11 cellular contexts compared by ENCODE assay signal in the genomic region with DNA sequence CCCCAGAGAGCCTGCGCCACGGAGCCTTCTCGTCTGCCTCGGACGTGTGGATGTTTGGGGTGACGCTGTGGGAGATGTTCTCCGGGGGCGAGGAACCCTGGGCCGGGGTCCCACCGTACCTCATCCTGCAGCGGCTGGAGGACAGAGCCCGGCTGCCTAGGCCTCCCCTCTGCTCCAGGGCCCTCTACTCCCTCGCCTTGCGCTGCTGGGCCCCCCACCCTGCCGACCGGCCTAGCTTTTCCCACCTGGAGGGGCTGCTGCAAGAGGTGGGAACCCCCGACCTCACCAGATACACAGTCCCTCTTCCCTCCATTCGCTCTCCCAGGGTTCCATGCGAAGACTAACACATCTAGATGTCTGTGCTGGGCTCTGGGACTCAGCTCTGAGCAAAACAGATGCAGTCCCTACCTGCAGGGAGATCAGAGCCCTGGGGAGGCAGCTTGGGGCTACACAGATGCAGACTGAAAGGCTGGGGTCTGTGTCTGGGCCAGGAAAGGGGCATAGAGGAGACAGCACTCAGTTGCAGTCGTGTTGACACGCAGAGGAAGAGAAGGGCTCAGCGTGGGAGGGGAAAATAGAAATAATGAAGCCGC. TPM values are rescaled to one million over a fixed set of nuclear protein-coding genes. Genes with fewer than 3 reads are reported as not detected.
DNase-seq lines count a peak whose midpoint lies in the region; ATAC-seq, FAIRE-seq and TF ChIP-seq lines count a peak whose summit lies in the region.
"Had no signal": no experiment of that assay in that cellular context is flagged by ENCODE, and none has a peak within 500 bp of the region (broad histone marks: within the 10 kb centered on the region; RNA-seq: fewer than 3 reads in every experiment).

No MANE protein-coding gene starts in this region.

- no peaks in the 10 kb centered on the region for H3K79me2 ChIP-seq in HepG2 (ENCODE audit: insufficient read depth, low read length)

- WGBS in right lobe of liver (ENCODE audit: insufficient coverage, low coverage, low lambda C conversion rate, missing lambda C conversion rate) = 90% methylated on average over 6 of the region's 23 CpGs
- WGBS in HepG2 (ENCODE audit: low lambda C conversion rate) = 99% methylated on average over 9 of the region's 23 CpGs

- H3K36me3 ChIP-seq in right lobe of liver (peaks cover 0 to 11% (median 0%) of the 10 kb centered on the region in 4 donors), HepG2 (replicated peaks in 1 of 2; ENCODE audit: control insufficient read depth in 1 of 2, insufficient read depth in 2 of 2, low read length in 2 of 2) (no peaks in the 10 kb centered on the region; a peak in 1 of 5 replicates), mucosa of rectum (ENCODE audit: control insufficient read depth in 2 of 2, insufficient read depth in 2 of 2, low read length in 2 of 2) (peaks cover 22 to 33% of the 10 kb centered on the region in 2 donors), uterus (no peaks in the 10 kb centered on the region)

- intact Hi-C loops in right lobe of liver (cut with DNase I) = no loop called here
- intact Hi-C loops in HepG2 (cut with micrococcal nuclease; ENCODE audit: unreplicated experiment) = no loop called here
- intact Hi-C loops in uterus (cut with DNase I; ENCODE audit: low total_unique reads) = no loop called here

- CTCF ChIA-PET in HepG2 (lab: Yijun Ruan, JAX; ENCODE audit: low intra/inter-chr PET ratio, low total read pairs) = no interaction called here

- TF ChIP-seq EP300 in HepG2 (IDR thresholded peaks at IDR 0.05; ENCODE audit: low read depth in 2 of 2, low read length in 2 of 2) (no peak), HepG2 (CRISPR knock-in tag; IDR thresholded peaks at IDR 0.05; ENCODE audit: borderline replicate concordance) (no peak)

- H3K9me3 ChIP-seq in right lobe of liver = no peaks in the 10 kb centered on the region
- no peaks in the 10 kb centered on the region for H3K9me3 ChIP-seq in HepG2 (ENCODE audit: low read length)
- no peaks in the 10 kb centered on the region for H3K9me3 ChIP-seq in mucosa of rectum (ENCODE audit: control insufficient read depth in 2 of 2, low read length in 2 of 2)
- H3K9me3 ChIP-seq in uterus = no peaks in the 10 kb centered on the region

- in situ Hi-C loops in HepG2 (cut with HindIII; ENCODE audit: extremely low pct_ligation_motif_present, low pct_unique_long_range_greater_than_20kb) = no loop called here
- in situ Hi-C loops in astrocyte of the cerebellum (cut with HindIII; ENCODE audit: low sequenced_read_pairs) = loop anchor here (5.0 kb wide), 1 partner anchor 93 kb away; a partner anchor contains a TSS

- POLR2A ChIA-PET in HepG2 (lab: Yijun Ruan, JAX) = interaction anchor here (1.6 kb wide), 1 partner anchor 19 kb away, joined by 4 read pairs; a partner anchor contains a TSS

- FAIRE-seq in HepG2 (lab: Jason Lieb, UNC) = no peak
- FAIRE-seq in H54 (lab: Jason Lieb, UNC) = no peak
- FAIRE-seq: colon had no signal

- no peaks in the 10 kb centered on the region for H4K20me1 ChIP-seq in HepG2 (ENCODE audit: insufficient read depth, low read length)

- no peak for DNase-seq in right lobe of liver
- no peak for DNase-seq in HepG2 (ENCODE audit: low spot score)
- DNase-seq in astrocyte of the cerebellum (ENCODE audit: low read depth) = no peak
- DNase-seq in uterus = no peak
- DNase-seq in H54 (ENCODE audit: insufficient read length, low spot score) = no peak
- DNase-seq in activated CD4-positive, alpha-beta T cell treated with anti-CD3 and anti-CD28 coated beads, Interleukin-2, amount 50 U/mL, for 4 hours = no peak
- DNase-seq: SW 1271 had no signal

- no peak overlapping the region for H2AFZ ChIP-seq in HepG2 (ENCODE audit: low read length)

- no peak overlapping the region for H3K27ac ChIP-seq in right lobe of liver
- no peak overlapping the region for H3K27ac ChIP-seq in HepG2 (ENCODE audit: extremely low read length, insufficient read depth, low read length)
- H3K27ac ChIP-seq in mucosa of rectum (ENCODE audit: low read depth in 2 of 2, low read length in 2 of 2) = no peak overlapping the region
- H3K27ac ChIP-seq in uterus = peak overlapping the region in 1 of 2 donors; percentile 49

- H3K4me3 ChIP-seq in right lobe of liver = peak overlapping the region in 2 of 3 donors; percentile 16 to 42
- no peak overlapping the region for H3K4me3 ChIP-seq in HepG2 (replicated peaks in 1 of 3; ENCODE audit: insufficient read depth in 1 of 3, low read depth in 2 of 3, low read length in 3 of 3)
- peak overlapping the region; percentile 42 for H3K4me3 ChIP-seq in astrocyte of the cerebellum (ENCODE audit: low read depth, low read length)
- peak overlapping the region; percentile 41 to 59 for H3K4me3 ChIP-seq in mucosa of rectum (ENCODE audit: low read length in 2 of 2)
- H3K4me3 ChIP-seq in uterus = peak overlapping the region; percentile 17 to 32

- no peak for ATAC-seq in right lobe of liver
- no peak for ATAC-seq in HepG2
- no peak for ATAC-seq in GM21576 (IDR thresholded peaks at IDR 0.05; ENCODE audit: unreplicated experiment)

- no peak for TF ChIP-seq RAD21 in HepG2 (CRISPR knock-in tag; IDR thresholded peaks at IDR 0.05)

- TF ChIP-seq CTCF in right lobe of liver (IDR thresholded peaks at IDR 0.05) (no peak), HepG2 (CRISPR knock-in tag; IDR thresholded peaks at IDR 0.05) (no peak), astrocyte of the cerebellum (IDR thresholded peaks at IDR 0.05; ENCODE audit: low read depth, low read length, missing control alignments) (no peak), uterus (IDR thresholded peaks at IDR 0.05) (no peak)

- no peaks in the 10 kb centered on the region for H3K27me3 ChIP-seq in right lobe of liver
- 0 out of 5 replicates have a peak, but pooled peaks cover 0 to 1% of the 10 kb centered on the region in 2 experiments for H3K27me3 ChIP-seq in HepG2 (ENCODE audit: control insufficient read depth in 1 of 2, insufficient read depth in 2 of 2, low read length in 2 of 2)
- no peaks in the 10 kb centered on the region for H3K27me3 ChIP-seq in mucosa of rectum (ENCODE audit: control insufficient read depth in 2 of 2, insufficient read depth in 2 of 2, low read length in 2 of 2)
- no peaks in the 10 kb centered on the region for H3K27me3 ChIP-seq in uterus

- H3K9ac ChIP-seq in HepG2 (ENCODE audit: insufficient read depth, low read depth, low read length) (no peak overlapping the region), mucosa of rectum (ENCODE audit: low read depth in 1 of 2, low read length in 2 of 2) (peak overlapping the region in 1 of 2 donors; percentile 42)

- H3K4me1 ChIP-seq in right lobe of liver (peaks cover 0 to 10% (median 0%) of the 10 kb centered on the region in 4 donors), HepG2 (ENCODE audit: insufficient read depth, low read length) (peaks cover 19% of the 10 kb centered on the region), mucosa of rectum (ENCODE audit: control insufficient read depth in 2 of 2, insufficient read depth in 2 of 2, low read length in 2 of 2) (peaks cover 13 to 16% of the 10 kb centered on the region in 2 donors), uterus (peaks cover 0 to 11% of the 10 kb centered on the region in 2 donors)

- BruUV-seq in HepG2 (replicated peaks; lab: Mats Ljungman, UMichigan) = no TSS peak

- no peak overlapping the region for H3K4me2 ChIP-seq in HepG2 (ENCODE audit: low read depth, low read length)

- no peak for TF ChIP-seq POLR2A in right lobe of liver (IDR thresholded peaks at IDR 0.05)
- no peak for TF ChIP-seq POLR2A in HepG2 (IDR thresholded peaks at IDR 0.05; ENCODE audit: insufficient read depth in 1 of 2, low read depth in 2 of 2, low read length in 2 of 2)
- TF ChIP-seq POLR2A in uterus (IDR thresholded peaks at IDR 0.05) = no peak
- TF ChIP-seq POLR2A in H54 (IDR thresholded peaks at IDR 0.05; ENCODE audit: low read depth, low read length) = no peak

RNA-seq across cellular contexts. Expression of a gene that starts 3.7 kb away (rescaled TPM):
- total RNA-seq in right lobe of liver (1 to 10 TPM; 2.9 to 5.1 (median 4.0) TPM), HepG2 (2016; rRNA removed; fragmentation: Illumina TruSeq; extraction: Trizol) (1.7 and 2.0 TPM in 2 replicates), uterus (1 to 10 TPM in 3 of 4 donors, under 1 TPM in 1; 0.26 to 9.2 (median 1.8) TPM)
- 0.71 and 1.2 TPM in 2 replicates for total RNA-seq in HepG2 (2016; cell fraction: cytosol; rRNA removed; fragmentation: Illumina TruSeq; extraction: Trizol; ENCODE audit: low read depth)
- total RNA-seq in HepG2 (2016; cell fraction: insoluble cytoplasmic fraction; rRNA removed; fragmentation: Illumina TruSeq; extraction: Trizol) = 2.0 and 2.8 TPM in 2 replicates
- total RNA-seq in HepG2 (2016; cell fraction: membrane; rRNA removed; fragmentation: Illumina TruSeq; extraction: Trizol) = 0.71 and 0.76 TPM in 2 replicates
- 2.0 and 3.9 TPM in 2 replicates for total RNA-seq in HepG2 (2016; cell fraction: nucleus; rRNA removed; fragmentation: Illumina TruSeq; extraction: Trizol)
- polyA plus RNA-seq in HepG2 (2011; rRNA removed) = 3.5 and 3.7 TPM in 2 replicates
- 3.3 and 6.1 TPM in 2 replicates for polyA plus RNA-seq in HepG2 (2011; cell fraction: cytosol; rRNA removed)
- polyA plus RNA-seq in HepG2 (2011; cell fraction: nucleus; rRNA removed) = 10.9 and 13.6 TPM in 2 replicates
- polyA plus RNA-seq in HepG2 (2012) = 1.6 and 2.2 TPM in 2 replicates
- polyA plus RNA-seq in HepG2 (2016; cell fraction: cytosol; fragmentation: Illumina TruSeq; extraction: Trizol; ENCODE audit: low read depth) = 0.31 and 0.40 TPM in 2 replicates
- 2.1 and 2.7 TPM in 2 replicates for polyA plus RNA-seq in HepG2 (2016; cell fraction: insoluble cytoplasmic fraction; fragmentation: Illumina TruSeq; extraction: Trizol; ENCODE audit: low read depth)
- polyA plus RNA-seq in HepG2 (2016; cell fraction: membrane; fragmentation: Illumina TruSeq; extraction: Trizol; ENCODE audit: low read depth) = 0.56 and 0.62 TPM in 2 replicates
- polyA plus RNA-seq in HepG2 (2016; cell fraction: nucleus; fragmentation: Illumina TruSeq; extraction: Trizol; ENCODE audit: insufficient read depth, low read depth) = 6.2 and 6.7 TPM in 2 replicates
- polyA minus RNA-seq in HepG2 (2011; rRNA and poly(A)+ RNA removed; ENCODE audit: low replicate concordance) = 11.2 and 22.8 TPM in 2 replicates
- 2.6 and 2.9 TPM in 2 replicates for polyA minus RNA-seq in HepG2 (2011; cell fraction: cytosol; rRNA and poly(A)+ RNA removed)
- polyA minus RNA-seq in HepG2 (2011; cell fraction: nucleus; rRNA and poly(A)+ RNA removed) = 8.7 and 9.3 TPM in 2 replicates

RNA-seq across cellular contexts. Expression of a gene that starts 9.7 kb away (rescaled TPM):
- total RNA-seq in right lobe of liver (1 to 10 TPM; 5.5 to 8.9 (median 6.4) TPM), HepG2 (2016; rRNA removed; fragmentation: Illumina TruSeq; extraction: Trizol) (5.6 and 6.0 TPM in 2 replicates), uterus (10 to 100 TPM in 3 of 4 donors, under 1 TPM in 1; 0.77 to 42.6 (median 17.6) TPM)
- total RNA-seq in HepG2 (2016; cell fraction: cytosol; rRNA removed; fragmentation: Illumina TruSeq; extraction: Trizol; ENCODE audit: low read depth) = 2.3 and 3.9 TPM in 2 replicates
- 4.8 and 6.1 TPM in 2 replicates for total RNA-seq in HepG2 (2016; cell fraction: insoluble cytoplasmic fraction; rRNA removed; fragmentation: Illumina TruSeq; extraction: Trizol)
- 4.6 and 4.9 TPM in 2 replicates for total RNA-seq in HepG2 (2016; cell fraction: membrane; rRNA removed; fragmentation: Illumina TruSeq; extraction: Trizol)
- 3.3 and 4.4 TPM in 2 replicates for total RNA-seq in HepG2 (2016; cell fraction: nucleus; rRNA removed; fragmentation: Illumina TruSeq; extraction: Trizol)
- 6.1 and 6.2 TPM in 2 replicates for polyA plus RNA-seq in HepG2 (2011; rRNA removed)
- polyA plus RNA-seq in HepG2 (2011; cell fraction: cytosol; rRNA removed) = 4.7 and 5.9 TPM in 2 replicates
- polyA plus RNA-seq in HepG2 (2011; cell fraction: nucleus; rRNA removed) = 20.8 and 23.5 TPM in 2 replicates
- 6.2 and 7.3 TPM in 2 replicates for polyA plus RNA-seq in HepG2 (2012)
- polyA plus RNA-seq in HepG2 (2016; cell fraction: cytosol; fragmentation: Illumina TruSeq; extraction: Trizol; ENCODE audit: low read depth) = 6.7 and 7.7 TPM in 2 replicates
- polyA plus RNA-seq in HepG2 (2016; cell fraction: insoluble cytoplasmic fraction; fragmentation: Illumina TruSeq; extraction: Trizol; ENCODE audit: low read depth) = 8.1 and 10.5 TPM in 2 replicates
- polyA plus RNA-seq in HepG2 (2016; cell fraction: membrane; fragmentation: Illumina TruSeq; extraction: Trizol; ENCODE audit: low read depth) = 10.8 and 11.9 TPM in 2 replicates
- polyA plus RNA-seq in HepG2 (2016; cell fraction: nucleus; fragmentation: Illumina TruSeq; extraction: Trizol; ENCODE audit: insufficient read depth, low read depth) = 12.3 and 12.8 TPM in 2 replicates
- 7.6 and 8.3 TPM in 2 replicates for polyA minus RNA-seq in HepG2 (2011; rRNA and poly(A)+ RNA removed; ENCODE audit: low replicate concordance)
- polyA minus RNA-seq in HepG2 (2011; cell fraction: cytosol; rRNA and poly(A)+ RNA removed) = 2.6 and 3.8 TPM in 2 replicates
- polyA minus RNA-seq in HepG2 (2011; cell fraction: nucleus; rRNA and poly(A)+ RNA removed) = 4.2 and 5.4 TPM in 2 replicates

RNA-seq across cellular contexts. Expression of a gene that starts 19.3 kb away (rescaled TPM):
- total RNA-seq in right lobe of liver (10 to 100 TPM; 56.4 to 95.4 (median 68.9) TPM), HepG2 (2016; rRNA removed; fragmentation: Illumina TruSeq; extraction: Trizol) (231 and 246 TPM in 2 replicates), uterus (100 to 1,000 TPM in 3 of 4 donors, 10 to 100 TPM in 1; 26.0 to 131 (median 115) TPM)
- 134 and 136 TPM in 2 replicates for total RNA-seq in HepG2 (2016; cell fraction: cytosol; rRNA removed; fragmentation: Illumina TruSeq; extraction: Trizol; ENCODE audit: low read depth)
- total RNA-seq in HepG2 (2016; cell fraction: insoluble cytoplasmic fraction; rRNA removed; fragmentation: Illumina TruSeq; extraction: Trizol) = 236 and 264 TPM in 2 replicates
- 153 and 183 TPM in 2 replicates for total RNA-seq in HepG2 (2016; cell fraction: membrane; rRNA removed; fragmentation: Illumina TruSeq; extraction: Trizol)
- total RNA-seq in HepG2 (2016; cell fraction: nucleus; rRNA removed; fragmentation: Illumina TruSeq; extraction: Trizol) = 79.6 and 83.0 TPM in 2 replicates
- 240 and 252 TPM in 2 replicates for polyA plus RNA-seq in HepG2 (2011; rRNA removed)
- polyA plus RNA-seq in HepG2 (2011; cell fraction: cytosol; rRNA removed) = 131 and 354 TPM in 2 replicates
- polyA plus RNA-seq in HepG2 (2011; cell fraction: nucleus; rRNA removed) = 114 and 132 TPM in 2 replicates
- 90.5 and 138 TPM in 2 replicates for polyA plus RNA-seq in HepG2 (2012)
- polyA plus RNA-seq in HepG2 (2016; cell fraction: cytosol; fragmentation: Illumina TruSeq; extraction: Trizol; ENCODE audit: low read depth) = 119 and 129 TPM in 2 replicates
- 192 and 206 TPM in 2 replicates for polyA plus RNA-seq in HepG2 (2016; cell fraction: insoluble cytoplasmic fraction; fragmentation: Illumina TruSeq; extraction: Trizol; ENCODE audit: low read depth)
- 118 and 127 TPM in 2 replicates for polyA plus RNA-seq in HepG2 (2016; cell fraction: membrane; fragmentation: Illumina TruSeq; extraction: Trizol; ENCODE audit: low read depth)
- polyA plus RNA-seq in HepG2 (2016; cell fraction: nucleus; fragmentation: Illumina TruSeq; extraction: Trizol; ENCODE audit: insufficient read depth, low read depth) = 132 and 144 TPM in 2 replicates
- 48.7 and 83.2 TPM in 2 replicates for polyA minus RNA-seq in HepG2 (2011; rRNA and poly(A)+ RNA removed; ENCODE audit: low replicate concordance)
- 28.3 and 28.4 TPM in 2 replicates for polyA minus RNA-seq in HepG2 (2011; cell fraction: cytosol; rRNA and poly(A)+ RNA removed)
- polyA minus RNA-seq in HepG2 (2011; cell fraction: nucleus; rRNA and poly(A)+ RNA removed) = 22.9 and 31.3 TPM in 2 replicates

RNA-seq across cellular contexts. Expression of a gene that starts 23.1 kb away (rescaled TPM):
- 1 to 10 TPM; 1.3 to 5.3 (median 3.0) TPM for total RNA-seq in right lobe of liver
- total RNA-seq in HepG2 (2016; rRNA removed; fragmentation: Illumina TruSeq; extraction: Trizol) = 1.4 and 1.9 TPM in 2 replicates
- 0.40 and 0.44 TPM in 2 replicates for total RNA-seq in HepG2 (2016; cell fraction: cytosol; rRNA removed; fragmentation: Illumina TruSeq; extraction: Trizol; ENCODE audit: low read depth)
- total RNA-seq in HepG2 (2016; cell fraction: insoluble cytoplasmic fraction; rRNA removed; fragmentation: Illumina TruSeq; extraction: Trizol) = 1.2 and 2.6 TPM in 2 replicates
- 1.5 and 2.4 TPM in 2 replicates for total RNA-seq in HepG2 (2016; cell fraction: membrane; rRNA removed; fragmentation: Illumina TruSeq; extraction: Trizol)
- total RNA-seq in HepG2 (2016; cell fraction: nucleus; rRNA removed; fragmentation: Illumina TruSeq; extraction: Trizol) = 2.7 and 3.8 TPM in 2 replicates
- polyA plus RNA-seq in HepG2 (2011; rRNA removed) = 11.0 and 15.1 TPM in 2 replicates
- polyA plus RNA-seq in HepG2 (2011; cell fraction: cytosol; rRNA removed) = 2.6 and 3.0 TPM in 2 replicates
- polyA plus RNA-seq in HepG2 (2011; cell fraction: nucleus; rRNA removed) = 141 and 149 TPM in 2 replicates
- polyA plus RNA-seq in HepG2 (2012) = 18.1 and 23.2 TPM in 2 replicates
- 0.35 and 0.41 TPM in 2 replicates for polyA plus RNA-seq in HepG2 (2016; cell fraction: cytosol; fragmentation: Illumina TruSeq; extraction: Trizol; ENCODE audit: low read depth)
- 3.3 and 5.2 TPM in 2 replicates for polyA plus RNA-seq in HepG2 (2016; cell fraction: insoluble cytoplasmic fraction; fragmentation: Illumina TruSeq; extraction: Trizol; ENCODE audit: low read depth)
- 1.3 and 1.8 TPM in 2 replicates for polyA plus RNA-seq in HepG2 (2016; cell fraction: membrane; fragmentation: Illumina TruSeq; extraction: Trizol; ENCODE audit: low read depth)
- polyA plus RNA-seq in HepG2 (2016; cell fraction: nucleus; fragmentation: Illumina TruSeq; extraction: Trizol; ENCODE audit: insufficient read depth, low read depth) = 32.4 and 37.8 TPM in 2 replicates
- polyA minus RNA-seq in HepG2 (2011; rRNA and poly(A)+ RNA removed; ENCODE audit: low replicate concordance) = 2.3 and 4.3 TPM in 2 replicates
- polyA minus RNA-seq in HepG2 (2011; cell fraction: cytosol; rRNA and poly(A)+ RNA removed) = 2.6 and 3.8 TPM in 2 replicates
- 8.2 and 9.3 TPM in 2 replicates for polyA minus RNA-seq in HepG2 (2011; cell fraction: nucleus; rRNA and poly(A)+ RNA removed)
- 10 to 100 TPM; 14.2 to 81.9 (median 19.7) TPM for total RNA-seq in uterus

RNA-seq across cellular contexts. Expression of a gene that starts 29.6 kb away (rescaled TPM):
- not detected for total RNA-seq in right lobe of liver
- not detected in 2 replicates for total RNA-seq in HepG2 (2016; rRNA removed; fragmentation: Illumina TruSeq; extraction: Trizol)
- not detected in 2 replicates for total RNA-seq in HepG2 (2016; cell fraction: cytosol; rRNA removed; fragmentation: Illumina TruSeq; extraction: Trizol; ENCODE audit: low read depth)
- total RNA-seq in HepG2 (2016; cell fraction: insoluble cytoplasmic fraction; rRNA removed; fragmentation: Illumina TruSeq; extraction: Trizol) = not detected in 2 replicates
- not detected in 2 replicates for total RNA-seq in HepG2 (2016; cell fraction: membrane; rRNA removed; fragmentation: Illumina TruSeq; extraction: Trizol)
- not detected in 2 replicates for total RNA-seq in HepG2 (2016; cell fraction: nucleus; rRNA removed; fragmentation: Illumina TruSeq; extraction: Trizol)
- not detected in 2 replicates for polyA plus RNA-seq in HepG2 (2011; rRNA removed)
- not detected in 2 replicates for polyA plus RNA-seq in HepG2 (2011; cell fraction: cytosol; rRNA removed)
- not detected in 2 replicates for polyA plus RNA-seq in HepG2 (2011; cell fraction: nucleus; rRNA removed)
- polyA plus RNA-seq in HepG2 (2012) = not detected in 2 replicates
- not detected in 2 replicates for polyA plus RNA-seq in HepG2 (2016; cell fraction: cytosol; fragmentation: Illumina TruSeq; extraction: Trizol; ENCODE audit: low read depth)
- not detected in 2 replicates for polyA plus RNA-seq in HepG2 (2016; cell fraction: insoluble cytoplasmic fraction; fragmentation: Illumina TruSeq; extraction: Trizol; ENCODE audit: low read depth)
- not detected in 2 replicates for polyA plus RNA-seq in HepG2 (2016; cell fraction: membrane; fragmentation: Illumina TruSeq; extraction: Trizol; ENCODE audit: low read depth)
- not detected in 2 replicates for polyA plus RNA-seq in HepG2 (2016; cell fraction: nucleus; fragmentation: Illumina TruSeq; extraction: Trizol; ENCODE audit: insufficient read depth, low read depth)
- not detected in 2 replicates for polyA minus RNA-seq in HepG2 (2011; rRNA and poly(A)+ RNA removed; ENCODE audit: low replicate concordance)
- not detected in 2 replicates for polyA minus RNA-seq in HepG2 (2011; cell fraction: cytosol; rRNA and poly(A)+ RNA removed)
- 0.37 TPM in 1 of 2 replicates, not detected in the other for polyA minus RNA-seq in HepG2 (2011; cell fraction: nucleus; rRNA and poly(A)+ RNA removed)
- not detected for total RNA-seq in uterus
- total RNA-seq: neural crest cell had no signal

Comparison
In these comparisons a context has a peak if more than half of its experiments do, and no peak if none do; other contexts are left out.
1. H3K4me3 ChIP-seq: peak in right lobe of liver (2 of 3), astrocyte of the cerebellum (single experiment), mucosa of rectum (2 of 2) and uterus (2 of 2); none in HepG2 (0 of 3).